1 cellular context compared by ENCODE assay signal in the genomic region with DNA sequence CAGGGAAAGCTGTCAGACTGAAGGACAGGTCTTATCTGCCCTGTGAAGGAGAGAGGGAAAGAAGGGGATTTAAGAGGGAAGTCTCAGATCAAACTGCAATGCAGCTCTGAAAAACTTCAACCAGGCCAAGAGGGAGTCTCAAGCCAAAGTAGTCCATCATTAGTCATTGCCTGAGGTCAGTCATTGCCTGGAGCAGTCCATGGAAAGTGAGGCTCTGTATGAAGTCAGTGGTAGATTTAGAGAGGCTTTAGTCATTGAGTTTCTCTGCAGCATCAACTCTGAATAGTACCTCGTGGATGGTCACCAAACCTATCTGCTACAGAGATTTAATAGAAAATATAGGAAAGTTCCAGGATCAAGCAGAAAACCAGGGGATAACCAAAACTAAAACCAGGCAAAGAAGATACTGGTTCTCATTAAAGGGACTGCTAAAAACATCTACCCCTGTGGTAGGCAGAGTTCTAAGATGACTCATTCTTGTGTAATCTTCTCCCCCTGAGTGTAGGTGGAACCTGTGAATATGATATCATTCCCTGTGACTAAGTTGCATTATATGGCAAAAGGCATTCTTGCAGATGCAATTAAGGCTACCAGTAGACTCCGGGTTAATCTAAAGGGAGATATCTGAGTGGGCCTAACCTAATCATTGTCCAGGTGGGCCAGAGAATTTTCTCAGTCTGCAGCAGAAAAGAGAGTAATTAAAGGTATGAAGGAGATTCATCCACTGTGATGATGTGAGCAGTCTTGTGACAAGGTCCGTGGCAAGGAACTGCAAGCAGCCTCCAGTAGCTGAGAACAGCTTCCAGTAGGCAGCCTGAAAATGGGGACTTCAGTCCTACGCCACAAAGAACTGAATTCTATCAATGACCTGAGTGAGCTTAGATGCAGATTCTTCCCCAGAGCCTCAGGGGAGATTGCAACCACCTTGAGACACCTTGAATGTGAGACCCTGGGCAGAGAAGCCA.
TF ChIP-seq lines count a peak whose summit lies in the region.

No MANE protein-coding gene starts in this region.

TF ChIP-seq in SK-N-SH, 30 proteins besides CTCF, POLR2A, EP300 and RAD21 (continued from another document):
- TF ChIP-seq RXRA (IDR thresholded peaks at IDR 0.05; ENCODE audit: borderline replicate concordance, low read depth) (no peak), JUND (IDR thresholded peaks at IDR 0.05) (no peak), FOXJ3 (CRISPR knock-in tag; IDR thresholded peaks at IDR 0.05) (no peak), FOSL2 (IDR thresholded peaks at IDR 0.05; ENCODE audit: borderline replicate concordance, low read depth) (no peak), NRF1 (IDR thresholded peaks at IDR 0.05; ENCODE audit: low read depth, low read length) (no peak), USF2 (IDR thresholded peaks at IDR 0.05; ENCODE audit: borderline replicate concordance, low read depth, low read length) (no peak), GABPA (IDR thresholded peaks at IDR 0.05; ENCODE audit: low read depth) (no peak), SMC3 (IDR thresholded peaks at IDR 0.05; ENCODE audit: low read depth, low read length) (no peak), CHD2 (IDR thresholded peaks at IDR 0.05; ENCODE audit: low read length, partially characterized antibody) (no peak), TAF1 (IDR thresholded peaks at IDR 0.05; ENCODE audit: borderline replicate concordance, low read depth, low read length) (no peak), MAX (IDR thresholded peaks at IDR 0.05; ENCODE audit: low read depth) (no peak), GATA2 (CRISPR knock-in tag; IDR thresholded peaks at IDR 0.05) (no peak), TEAD4 (IDR thresholded peaks at IDR 0.05; ENCODE audit: borderline replicate concordance, insufficient read depth) (no peak)
- TF ChIP-seq, protein P1, sequence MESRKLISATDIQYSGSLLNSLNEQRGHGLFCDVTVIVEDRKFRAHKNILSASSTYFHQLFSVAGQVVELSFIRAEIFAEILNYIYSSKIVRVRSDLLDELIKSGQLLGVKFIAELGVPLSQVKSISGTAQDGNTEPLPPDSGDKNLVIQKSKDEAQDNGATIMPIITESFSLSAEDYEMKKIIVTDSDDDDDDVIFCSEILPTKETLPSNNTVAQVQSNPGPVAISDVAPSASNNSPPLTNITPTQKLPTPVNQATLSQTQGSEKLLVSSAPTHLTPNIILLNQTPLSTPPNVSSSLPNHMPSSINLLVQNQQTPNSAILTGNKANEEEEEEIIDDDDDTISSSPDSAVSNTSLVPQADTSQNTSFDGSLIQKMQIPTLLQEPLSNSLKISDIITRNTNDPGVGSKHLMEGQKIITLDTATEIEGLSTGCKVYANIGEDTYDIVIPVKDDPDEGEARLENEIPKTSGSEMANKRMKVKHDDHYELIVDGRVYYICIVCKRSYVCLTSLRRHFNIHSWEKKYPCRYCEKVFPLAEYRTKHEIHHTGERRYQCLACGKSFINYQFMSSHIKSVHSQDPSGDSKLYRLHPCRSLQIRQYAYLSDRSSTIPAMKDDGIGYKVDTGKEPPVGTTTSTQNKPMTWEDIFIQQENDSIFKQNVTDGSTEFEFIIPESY (IDR thresholded peaks at IDR 0.05; ENCODE audit: borderline replicate concordance, low read depth), result no peak
TF ChIP-seq in SK-N-SH: peak in this region for 0.
